9 cellular contexts compared by ENCODE assay signal in genomic region chr5:172855597-172856292, GRCh38. TPM values are rescaled to one million over a fixed set of nuclear protein-coding genes. Genes with fewer than 3 reads are reported as not detected.
A peak's percentile ranks its signal among the peaks of the same experiment; 100 is the strongest.
DNase-seq lines count a peak whose midpoint lies in the region; ATAC-seq and TF ChIP-seq lines count a peak whose summit lies in the region.
"Had no signal": no experiment of that assay in that cellular context is flagged by ENCODE, and none has a peak within 500 bp of the region (broad histone marks: within the 10 kb centered on the region; RNA-seq: fewer than 3 reads in every experiment).

No MANE protein-coding gene starts in this region.

- H3K4me1 Mint-ChIP-seq in stimulated activated naive B cell treated with anti-CD40 and anti-IgM and Interleukin-4, amounts not matched to agents 10 μg/mL and 1 μg/mL and 100 μg/mL, for 72 hours, result peaks cover 50 to 81% of the 10 kb centered on the region in 2 donors

- H3K4me3 ChIP-seq in colonic mucosa, result no peak overlapping the region
- H3K4me3 ChIP-seq in lung, result no peak overlapping the region

- intact Hi-C loops in colonic mucosa (cut with DNase I), result no loop called here

- no peaks in the 10 kb centered on the region for H3K36me3 ChIP-seq in colonic mucosa
- H3K36me3 ChIP-seq in lung (ENCODE audit: control insufficient read depth in 2 of 2, insufficient read depth in 2 of 2, low read length in 2 of 2), result peaks cover 0 to 3% of the 10 kb centered on the region in 2 donors

- H3K27me3 ChIP-seq in colonic mucosa (no peaks in the 10 kb centered on the region), lung (ENCODE audit: control insufficient read depth, insufficient read depth) (no peaks in the 10 kb centered on the region)

- no peaks in the 10 kb centered on the region for H3K9me3 Mint-ChIP-seq in stimulated activated naive B cell treated with anti-CD40 and anti-IgM and Interleukin-4, amounts not matched to agents 10 μg/mL and 1 μg/mL and 100 μg/mL, for 72 hours

- H3K4me3 Mint-ChIP-seq in stimulated activated naive B cell treated with anti-CD40 and anti-IgM and Interleukin-4, amounts not matched to agents 10 μg/mL and 1 μg/mL and 100 μg/mL, for 72 hours, result no peak overlapping the region

- TF ChIP-seq CTCF in colonic mucosa (IDR thresholded peaks at IDR 0.05) (no peak), lung (IDR thresholded peaks at IDR 0.05; ENCODE audit: control extremely low read depth, extremely low read depth) (no peak)

- no peaks in the 10 kb centered on the region for H3K27me3 Mint-ChIP-seq in stimulated activated naive B cell treated with anti-CD40 and anti-IgM and Interleukin-4, amounts not matched to agents 10 μg/mL and 1 μg/mL and 100 μg/mL, for 72 hours

- H3K27ac ChIP-seq in colonic mucosa (peak overlapping the region; percentile 42), lung (ENCODE audit: low read depth in 1 of 2, low read length in 1 of 2) (peak overlapping the region; percentile 54 to 66)

- 61 to 73% methylated on average over 18 of the region's 18 CpGs for WGBS in lung, 2 donors

- peak overlapping the region in 1 of 2 donors; percentile 6 for H3K9ac ChIP-seq in colonic mucosa (ENCODE audit: low read depth in 2 of 2, low read length in 2 of 2)

- H3K9me3 ChIP-seq in colonic mucosa, result no peaks in the 10 kb centered on the region
- no peaks in the 10 kb centered on the region for H3K9me3 ChIP-seq in lung (ENCODE audit: control insufficient read depth in 2 of 2, insufficient read depth in 1 of 2, low read length in 1 of 2)

- H3K4me1 ChIP-seq in colonic mucosa (peaks cover 31% of the 10 kb centered on the region), lung (ENCODE audit: control insufficient read depth in 2 of 2, insufficient read depth in 2 of 2, low read length in 2 of 2) (peaks cover 40 to 57% of the 10 kb centered on the region in 2 donors)

- peak overlapping the region; percentile 38 for H3K27ac Mint-ChIP-seq in stimulated activated naive B cell treated with anti-CD40 and anti-IgM and Interleukin-4, amounts not matched to agents 10 μg/mL and 1 μg/mL and 100 μg/mL, for 72 hours

- DNase-seq in GM03348 (ENCODE audit: low spot score) (peak; percentile 63), colonic mucosa (no peak), lung (ENCODE audit: low spot score) (no peak), MV-4-11 (lab: John Stamatoyannopoulos, UW) (no peak), hippocampal formation (lab: John Stamatoyannopoulos, UW) (no peak), HK-2 (ENCODE audit: unreplicated experiment) (no peak)
- no peak for DNase-seq in stimulated activated naive B cell treated with anti-CD40 and anti-IgM and Interleukin-4, amounts not matched to agents 10 μg/mL and 1 μg/mL and 100 μg/mL, for 72 hours

- peaks cover 10 to 26% of the 10 kb centered on the region in 2 donors for H3K36me3 Mint-ChIP-seq in stimulated activated naive B cell treated with anti-CD40 and anti-IgM and Interleukin-4, amounts not matched to agents 10 μg/mL and 1 μg/mL and 100 μg/mL, for 72 hours

- no peak for ATAC-seq in lung (ENCODE audit: insufficient read depth, low FRiP score)
- no peak for ATAC-seq in stimulated activated naive B cell treated with anti-CD40 and anti-IgM and Interleukin-4, amounts not matched to agents 10 μg/mL and 1 μg/mL and 100 μg/mL, for 72 hours (replicated peaks)
- ATAC-seq in GM18907 (IDR thresholded peaks at IDR 0.05; ENCODE audit: unreplicated experiment), result no peak
- ATAC-seq: HCT116 had no signal

RNA-seq across cellular contexts. Expression of gene ERGIC1, which starts 21.7 kb away (rescaled TPM):
- 100 to 1,000 TPM; 173 to 191 TPM for total RNA-seq in colonic mucosa
- total RNA-seq in lung, result 100 to 1,000 TPM in 1 of 2 donors, 10 to 100 TPM in 1; 62.2 to 215 TPM
- 100 to 1,000 TPM; 122 to 204 TPM for polyA plus RNA-seq in lung
